Comparison of ENCODE assay signal across 8 cellular contexts in the genomic region with DNA sequence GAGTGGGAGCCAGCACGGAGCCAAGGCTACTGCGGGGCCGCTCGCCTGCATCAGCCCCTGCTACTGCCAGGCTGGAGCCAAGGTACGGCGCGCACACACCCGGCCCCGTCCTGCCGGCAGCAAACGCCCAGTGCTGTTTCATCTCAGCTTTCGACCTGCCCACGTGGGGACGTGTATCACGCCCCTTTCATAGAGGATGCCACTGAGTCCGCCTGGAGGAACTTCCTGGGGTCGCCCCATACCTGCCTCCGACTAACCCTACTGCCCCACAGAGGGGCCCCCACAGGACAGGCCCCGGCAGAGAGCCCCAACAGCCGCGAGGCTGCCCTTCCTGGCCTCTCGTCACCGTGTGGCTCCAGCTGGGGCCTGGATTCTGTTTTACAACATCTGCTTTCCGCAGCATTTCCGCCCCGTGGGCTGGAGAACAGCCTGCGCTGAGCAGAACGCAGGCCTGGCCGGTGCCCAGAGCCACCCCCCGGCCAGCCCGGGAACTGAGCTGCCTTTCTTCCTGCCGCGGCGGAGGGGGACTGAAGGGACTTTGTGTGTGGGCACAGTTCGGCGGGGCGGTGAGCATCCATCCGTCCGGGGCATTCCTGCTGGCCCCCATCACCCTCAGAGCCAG. TPM values are rescaled to one million over a fixed set of nuclear protein-coding genes. Genes with fewer than 3 reads are reported as not detected.
DNase-seq lines count a peak whose midpoint lies in the region; ATAC-seq and TF ChIP-seq lines count a peak whose summit lies in the region.

No MANE protein-coding gene starts in this region.

- H3K79me2 ChIP-seq in OCI-LY7 (ENCODE audit: insufficient read depth, low read depth, low read length): no peaks in the 10 kb centered on the region

- no peak overlapping the region for H2AFZ ChIP-seq in OCI-LY7 (ENCODE audit: low read length)

- CTCF ChIA-PET in OCI-LY7 (lab: Charles Lee; ENCODE audit: unreplicated experiment): no interaction called here

- H3K4me2 ChIP-seq in OCI-LY7 (ENCODE audit: low read length): no peak overlapping the region

- TF ChIP-seq CTCF in AG09319 (IDR thresholded peaks at IDR 0.05; ENCODE audit: low read depth, low read length): peak; percentile 35
- TF ChIP-seq CTCF in neutrophil (IDR thresholded peaks at IDR 0.05): no peak
- TF ChIP-seq CTCF in OCI-LY7 (conservative IDR thresholded peaks at IDR 0.05; ENCODE audit: low read length): no peak

- ATAC-seq in SK-N-SH treated with all-trans-retinoic acid at 6 μM for 48 hours: peak; percentile 61

- peak overlapping the region; percentile 16 to 31 for H3K4me3 ChIP-seq in neutrophil (ENCODE audit: low read depth in 1 of 2, low read length in 1 of 2)
- H3K4me3 ChIP-seq in OCI-LY7 (ENCODE audit: low read depth, low read length, poor library complexity, severe bottlenecking): no peak overlapping the region

- H3K36me3 ChIP-seq in neutrophil: no peaks in the 10 kb centered on the region
- H3K36me3 ChIP-seq in OCI-LY7 (ENCODE audit: insufficient read depth, low read length): no peaks in the 10 kb centered on the region

- no peaks in the 10 kb centered on the region for H3K27me3 ChIP-seq in neutrophil

- DNase-seq in AG09319 (ENCODE audit: extremely low read depth, low read depth) (peak; percentile 15), fibroblast of the conjunctiva (ENCODE audit: low read depth) (peak; percentile 21), NCI-H1436 treated with DMSO at 0.1 percent for 48 hours (lab: John Stamatoyannopoulos, UW) (no peak), OCI-LY7 (ENCODE audit: low spot score) (no peak), NCI-H2196 treated with DMSO at 0.1 percent for 48 hours (lab: John Stamatoyannopoulos, UW; ENCODE audit: unreplicated experiment) (no peak)
- no peak for DNase-seq in stimulated activated CD8-positive, alpha-beta memory T cell treated with anti-CD3 and anti-CD28 coated beads, Interleukin-4, amount 100 ng/mL, for 48 hours

- intact Hi-C loops in OCI-LY7 (cut with micrococcal nuclease; ENCODE audit: unreplicated experiment): no loop called here

- H3K4me1 ChIP-seq in neutrophil (ENCODE audit: control insufficient read depth in 1 of 2, insufficient read depth in 1 of 2, low read depth in 1 of 2, low read length in 1 of 2) (peaks cover 31% of the 10 kb centered on the region in 2 experiments), OCI-LY7 (ENCODE audit: insufficient read depth, low read length, poor library complexity, severe bottlenecking) (no peaks in the 10 kb centered on the region)

- no peaks in the 10 kb centered on the region for H4K20me1 ChIP-seq in OCI-LY7 (ENCODE audit: insufficient read depth, low read length)

- BruUV-seq in OCI-LY7 (replicated peaks; lab: Mats Ljungman, UMichigan): no TSS peak

- no peaks in the 10 kb centered on the region for H3K9me2 ChIP-seq in OCI-LY7 (ENCODE audit: insufficient read depth, low read length)

- H3K27ac ChIP-seq in neutrophil (no peak overlapping the region), OCI-LY7 (ENCODE audit: low read depth, low read length, poor library complexity, severe bottlenecking) (no peak overlapping the region)

- H3K9me3 ChIP-seq in neutrophil (no peaks in the 10 kb centered on the region), OCI-LY7 (ENCODE audit: low read length) (no peaks in the 10 kb centered on the region)

- POLR2A ChIA-PET in OCI-LY7 (lab: Charles Lee): interaction anchor here (0.6 kb wide), 1 partner anchor 1486 kb away, joined by 3 read pairs; no protein-coding TSS in a partner anchor

TF ChIP-seq in SK-N-SH treated with all-trans-retinoic acid at 6 μM for 48 hours, 23 proteins besides CTCF, POLR2A, EP300 and RAD21:
- TF ChIP-seq TCF4 (CRISPR knock-in tag; IDR thresholded peaks at IDR 0.05; ENCODE audit: borderline replicate concordance) (peak; percentile 81), ZNF565 (CRISPR knock-in tag; conservative IDR thresholded peaks at IDR 0.05; ENCODE audit: low read depth) (no peak), ZC3H10 (CRISPR knock-in tag; IDR thresholded peaks at IDR 0.05) (no peak), RARB (CRISPR knock-in tag; IDR thresholded peaks at IDR 0.05) (no peak)
TF ChIP-seq in SK-N-SH treated with all-trans-retinoic acid at 6 μM for 48 hours: peak in this region for 1.

RNA-seq across cellular contexts. Expression of a gene that starts 22.9 kb away (rescaled TPM):
- not detected in 2 replicates for total RNA-seq in OCI-LY7 (2014; rRNA removed; shearing (Covaris generic))
- not detected in 2 replicates for total RNA-seq in OCI-LY7 (2022)

RNA-seq across cellular contexts. Expression of a gene that starts 27.5 kb away (rescaled TPM):
- total RNA-seq in OCI-LY7 (2014; rRNA removed; shearing (Covaris generic)): 0.19 and 0.44 TPM in 2 replicates
- total RNA-seq in OCI-LY7 (2022): 1.5 and 1.8 TPM in 2 replicates

Comparison
In these comparisons a context has a peak if more than half of its experiments do, and no peak if none do; other contexts are left out.
1. DNase-seq: peak in AG09319 (single experiment) and fibroblast of the conjunctiva (single experiment); none in NCI-H1436 treated with DMSO at 0.1 percent for 48 hours (single experiment), OCI-LY7 (single experiment), NCI-H2196 treated with DMSO at 0.1 percent for 48 hours (single experiment) and stimulated activated CD8-positive, alpha-beta memory T cell treated with anti-CD3 and anti-CD28 coated beads, Interleukin-4, amount 100 ng/mL, for 48 hours (single experiment).